Comparison of ENCODE assay signal across 22 cellular contexts in genomic region chr1:93369734-93370133, GRCh38.
"Had no signal": no experiment of that assay in that cellular context is flagged by ENCODE, and none has a peak within 500 bp of the region (broad histone marks: within the 10 kb centered on the region; RNA-seq: fewer than 3 reads in every experiment).

No MANE protein-coding gene starts in this region.

- H3K4me3 ChIP-seq: coronary artery, dorsolateral prefrontal cortex, esophagus muscularis mucosa, gastrocnemius medialis, heart right ventricle, left lung, lower lobe of right lung had no signal

- H3K27ac ChIP-seq: coronary artery, dorsolateral prefrontal cortex, esophagus muscularis mucosa, foreskin keratinocyte, gastrocnemius medialis, heart right ventricle, left lung, lower lobe of right lung had no signal

- ATAC-seq: foreskin keratinocyte; gastrocnemius medialis; heart right ventricle; left cardiac atrium; left lung; left ventricle myocardium superior; lower lobe of right lung; naive thymus-derived CD4-positive, alpha-beta T cell had no signal

- H3K27ac Mint-ChIP-seq: naive thymus-derived CD4-positive, alpha-beta T cell had no signal

- FAIRE-seq: colon, endothelial cell of umbilical vein, keratinocyte had no signal

- H3K27me3 Mint-ChIP-seq: naive thymus-derived CD4-positive, alpha-beta T cell had no signal

- H3K9me3 ChIP-seq: esophagus muscularis mucosa, gastrocnemius medialis, heart right ventricle, left lung, lower lobe of right lung had no signal

- H3K27me3 ChIP-seq: dorsolateral prefrontal cortex, esophagus muscularis mucosa, foreskin keratinocyte, gastrocnemius medialis, heart right ventricle, left lung had no signal

- H3K4me1 ChIP-seq: esophagus muscularis mucosa, foreskin keratinocyte, left lung, lower lobe of right lung had no signal

- H3K4me3 Mint-ChIP-seq: naive thymus-derived CD4-positive, alpha-beta T cell had no signal

- DNase-seq: dermis blood vessel endothelial cell; dorsolateral prefrontal cortex; effector CD4-positive, alpha-beta T cell; effector memory CD4-positive, alpha-beta T cell; foreskin keratinocyte; gastrocnemius medialis; glutamatergic neuron; head of caudate nucleus; heart right ventricle; hippocampal formation; left cardiac atrium; left lung; left ventricle myocardium superior; lower lobe of right lung; mesenchymal stem cell; midbrain; naive thymus-derived CD4-positive, alpha-beta T cell had no signal
